Comparison of ENCODE assay signal across 33 cellular contexts in the genomic region with DNA sequence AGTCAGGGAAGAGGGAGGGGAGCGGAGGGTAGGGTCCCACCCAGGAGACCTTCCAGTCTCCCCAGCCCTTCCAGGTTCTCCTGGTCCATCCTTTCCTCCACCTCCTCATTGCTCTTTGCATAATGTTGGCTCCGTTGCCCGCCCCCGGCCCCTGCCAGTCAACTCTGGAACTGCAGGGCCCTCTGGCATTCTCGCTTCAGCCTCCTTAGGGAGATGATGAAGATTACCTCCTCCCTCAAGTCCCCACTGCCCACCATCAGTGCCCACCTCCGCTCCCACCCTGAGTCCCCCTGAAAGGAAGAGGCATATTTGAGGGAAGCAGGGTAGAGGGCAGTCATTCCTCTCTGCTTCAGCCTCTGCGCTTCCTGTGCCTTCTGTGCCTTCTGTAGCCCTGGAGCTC. TPM values are rescaled to one million over a fixed set of nuclear protein-coding genes. Genes with fewer than 3 reads are reported as not detected.
DNase-seq lines count a peak whose midpoint lies in the region; ATAC-seq and TF ChIP-seq lines count a peak whose summit lies in the region.
"Had no signal": no experiment of that assay in that cellular context is flagged by ENCODE, and none has a peak within 500 bp of the region (broad histone marks: within the 10 kb centered on the region; RNA-seq: fewer than 3 reads in every experiment).

No MANE protein-coding gene starts in this region.

- no peak overlapping the region for H3K9ac ChIP-seq in H9 (ENCODE audit: extremely low read depth, insufficient read length, low read length)

- no peaks in the 10 kb centered on the region for H3K27me3 Mint-ChIP-seq in H9 (ENCODE audit: low read depth)
- no peaks in the 10 kb centered on the region for H3K27me3 Mint-ChIP-seq in T-helper 2 cell treated with Interferon-gamma antibody and Interleukin-4, amounts not matched to agents 5 μg/mL and 100 μg/mL, for 36 hours (ENCODE audit: low read depth)
- H3K27me3 Mint-ChIP-seq: activated CD4-positive, alpha-beta T cell treated with anti-CD3 and anti-CD28 coated beads for 36 hours; activated naive CD4-positive, alpha-beta T cell treated with anti-CD3 and anti-CD28 coated beads, Interleukin-2, amount 10 ng/mL, durations not matched to agents 7 days and 5 days; activated T-helper 17 cell treated with anti-CD3 and anti-CD28 coated beads, Interleukin-2, amount 50 U/mL, for 72 hours had no signal

- no peaks in the 10 kb centered on the region for H3K79me1 ChIP-seq in H9 (ENCODE audit: insufficient read depth, low read depth, low read length, poor library complexity, severe bottlenecking)

- no peak overlapping the region for H3K4me2 ChIP-seq in H9 (ENCODE audit: insufficient read depth, insufficient read length, low read length)
- H3K4me2 ChIP-seq: PC-9 had no signal

- no peak overlapping the region for H2BK120ac ChIP-seq in H9 (ENCODE audit: low read depth, low read length, poor library complexity, severe bottlenecking)

- peaks cover 29 to 48% (median 42%) of the 10 kb centered on the region in 3 experiments for H3K36me3 Mint-ChIP-seq in H9 (ENCODE audit: insufficient read depth in 1 of 3, low read depth in 3 of 3)
- H3K36me3 Mint-ChIP-seq in T-helper 2 cell treated with Interferon-gamma antibody and Interleukin-4, amounts not matched to agents 5 μg/mL and 100 μg/mL, for 36 hours (ENCODE audit: low read depth), result no peaks in the 10 kb centered on the region

- no peak overlapping the region for H3K27ac ChIP-seq in H9 (ENCODE audit: insufficient read length, low read depth, low read length)
- H3K27ac ChIP-seq in angular gyrus (ENCODE audit: low read depth, low read length), result peak overlapping the region; percentile 49
- H3K27ac ChIP-seq in foreskin keratinocyte, result no peak overlapping the region
- peak overlapping the region; percentile 6 for H3K27ac ChIP-seq in temporal lobe (ENCODE audit: low read depth, low read length)
- H3K27ac ChIP-seq: adrenal gland, epithelial cell of prostate, neutrophil, PC-9, prostate gland, upper lobe of left lung had no signal

- no peaks in the 10 kb centered on the region for H3K79me2 ChIP-seq in H9 (ENCODE audit: insufficient read depth, low read length)

- H2BK15ac ChIP-seq in H9 (ENCODE audit: low read depth, low read length), result no peak overlapping the region

- no peaks in the 10 kb centered on the region for H3K9me3 Mint-ChIP-seq in H9
- H3K9me3 Mint-ChIP-seq in T-helper 2 cell treated with Interferon-gamma antibody and Interleukin-4, amounts not matched to agents 5 μg/mL and 100 μg/mL, for 36 hours, result no peaks in the 10 kb centered on the region
- H3K9me3 Mint-ChIP-seq: activated naive CD4-positive, alpha-beta T cell treated with anti-CD3 and anti-CD28 coated beads, Interleukin-2, amount 10 ng/mL, durations not matched to agents 7 days and 5 days; activated T-helper 17 cell treated with anti-CD3 and anti-CD28 coated beads, Interleukin-2, amount 50 U/mL, for 72 hours; CD14-positive monocyte had no signal

- no CpG with 5 or more reads among the region's 7 CpGs for WGBS in H9 (ENCODE audit: extremely low coverage, insufficient read length, low lambda C conversion rate)
- 86 to 87% methylated on average over 7 of the region's 7 CpGs for WGBS in lower leg skin, 2 donors

- H2AFZ ChIP-seq in H9 (ENCODE audit: low read length), result no peak overlapping the region
- H2AFZ ChIP-seq: PC-9 had no signal

- no peak for TF ChIP-seq POLR2A in lower leg skin (IDR thresholded peaks at IDR 0.05)

- intact Hi-C loops in lower leg skin (cut with DNase I; ENCODE audit: low total_unique reads), result no loop called here

- H4K5ac ChIP-seq in H9 (ENCODE audit: insufficient read length, low read depth, low read length), result no peak overlapping the region

- no peak overlapping the region for H2BK5ac ChIP-seq in H9 (ENCODE audit: insufficient read length, low read length)

- H4K91ac ChIP-seq in H9 (ENCODE audit: insufficient read length, low read depth, low read length), result no peak overlapping the region

- H3K23me2 ChIP-seq in H9 (ENCODE audit: insufficient read length, low read depth, low read length, poor library complexity, severe bottlenecking), result no peaks in the 10 kb centered on the region

- H3K4me1 Mint-ChIP-seq in H9, result peaks cover 32 to 62% of the 10 kb centered on the region in 2 experiments
- peaks cover 1% of the 10 kb centered on the region for H3K4me1 Mint-ChIP-seq in T-helper 2 cell treated with Interferon-gamma antibody and Interleukin-4, amounts not matched to agents 5 μg/mL and 100 μg/mL, for 36 hours (ENCODE audit: low read depth)
- H3K4me1 Mint-ChIP-seq: activated T-helper 17 cell treated with anti-CD3 and anti-CD28 coated beads, Interleukin-2, amount 50 U/mL, for 72 hours had no signal

- no peak for DNase-seq in H9
- DNase-seq in foreskin keratinocyte, result no peak
- no peak for DNase-seq in lower leg skin (ENCODE audit: low spot score in 2 of 2)
- no peak for DNase-seq in T-helper 2 cell treated with Interferon-gamma antibody and Interleukin-4, amounts not matched to agents 5 μg/mL and 100 μg/mL, for 36 hours (ENCODE audit: low spot score)
- DNase-seq in KG1 (lab: John Stamatoyannopoulos, UW), result no peak
- DNase-seq: activated CD4-positive, alpha-beta T cell treated with anti-CD3 and anti-CD28 coated beads for 36 hours; activated naive CD4-positive, alpha-beta T cell treated with anti-CD3 and anti-CD28 coated beads, Interleukin-2, amount 10 ng/mL, durations not matched to agents 7 days and 5 days; adrenal gland; Calu3; DMS79; effector CD4-positive, alpha-beta T cell; glutamatergic neuron; mesenchymal stem cell; NCI-H2029 treated with DMSO at 0.1 percent for 48 hours; NCI-H2227 treated with DMSO at 0.1 percent for 48 hours; NCI-H526 treated with DMSO at 0.1 percent for 48 hours; PC-9; Right ventricle myocardium superior; stimulated activated CD4-positive, alpha-beta T cell treated with anti-CD3 and anti-CD28 coated beads, Interleukin-4, amount 100 ng/mL, for 24 hours; T-helper 2 cell; upper lobe of left lung had no signal

- no peaks in the 10 kb centered on the region for H3K27me3 ChIP-seq in H9 (ENCODE audit: insufficient read depth, low read length)
- H3K27me3 ChIP-seq in foreskin keratinocyte, result no peaks in the 10 kb centered on the region
- H3K27me3 ChIP-seq: adrenal gland, neutrophil, upper lobe of left lung had no signal

- H3K56ac ChIP-seq in H9 (ENCODE audit: insufficient read length, low read depth, low read length), result no peak overlapping the region

- no peak overlapping the region for H2BK20ac ChIP-seq in H9 (ENCODE audit: low read depth, low read length, poor library complexity, severe bottlenecking)

- no peak overlapping the region for H3K23ac ChIP-seq in H9 (ENCODE audit: insufficient read length, low read depth, low read length)

- no peak overlapping the region for H3K4me3 Mint-ChIP-seq in H9
- H3K4me3 Mint-ChIP-seq in T-helper 2 cell treated with Interferon-gamma antibody and Interleukin-4, amounts not matched to agents 5 μg/mL and 100 μg/mL, for 36 hours, result no peak overlapping the region
- H3K4me3 Mint-ChIP-seq: activated CD4-positive, alpha-beta T cell treated with anti-CD3 and anti-CD28 coated beads for 36 hours; activated naive CD4-positive, alpha-beta T cell treated with anti-CD3 and anti-CD28 coated beads, Interleukin-2, amount 10 ng/mL, durations not matched to agents 7 days and 5 days; activated T-helper 17 cell treated with anti-CD3 and anti-CD28 coated beads, Interleukin-2, amount 50 U/mL, for 72 hours; CD14-positive monocyte had no signal

- peak overlapping the region in 1 of 3 experiments; percentile 38; a peak in 1 of 7 replicates for H3K27ac Mint-ChIP-seq in H9
- no peak overlapping the region for H3K27ac Mint-ChIP-seq in T-helper 2 cell treated with Interferon-gamma antibody and Interleukin-4, amounts not matched to agents 5 μg/mL and 100 μg/mL, for 36 hours
- H3K27ac Mint-ChIP-seq: activated CD4-positive, alpha-beta T cell treated with anti-CD3 and anti-CD28 coated beads for 36 hours; activated naive CD4-positive, alpha-beta T cell treated with anti-CD3 and anti-CD28 coated beads, Interleukin-2, amount 10 ng/mL, durations not matched to agents 7 days and 5 days had no signal

- no peak overlapping the region for H2BK12ac ChIP-seq in H9 (ENCODE audit: insufficient read length, low read depth, low read length)

- H3K18ac ChIP-seq in H9 (ENCODE audit: insufficient read length, low read depth, low read length), result no peak overlapping the region

- no peak overlapping the region for H3K4ac ChIP-seq in H9 (ENCODE audit: low read depth, low read length)

- TF ChIP-seq CTCF in H9 (conservative IDR thresholded peaks at IDR 0.05) (peak; percentile 30; the same call in 1 of the 3 replicates), foreskin keratinocyte (conservative IDR thresholded peaks at IDR 0.05) (peak; percentile 18), lower leg skin (IDR thresholded peaks at IDR 0.05) (no peak)

- no peak overlapping the region for H3T11ph ChIP-seq in H9 (ENCODE audit: low read length)

- no peak overlapping the region for H3K4me3 ChIP-seq in lower leg skin (ENCODE audit: low read depth, poor library complexity, severe bottlenecking)
- H3K4me3 ChIP-seq: adrenal gland, K562, PC-9, prostate gland, upper lobe of left lung had no signal

- ATAC-seq in foreskin keratinocyte, result no peak
- ATAC-seq: activated CD4-positive, alpha-beta T cell treated with anti-CD3 and anti-CD28 coated beads for 36 hours; activated T-helper 17 cell treated with anti-CD3 and anti-CD28 coated beads, Interleukin-2, amount 50 U/mL, for 72 hours; K562; left lobe of liver; sciatic nerve had no signal

- no peak overlapping the region for H3K14ac ChIP-seq in H9 (ENCODE audit: insufficient read depth, low read length)

- H3K9me3 ChIP-seq in H9 (ENCODE audit: control insufficient read depth, low read depth, low read length), result no peaks in the 10 kb centered on the region
- H3K9me3 ChIP-seq: adrenal gland, neutrophil, prostate gland, upper lobe of left lung had no signal

- no peaks in the 10 kb centered on the region for H4K20me1 ChIP-seq in H9 (ENCODE audit: control insufficient read depth, insufficient read depth, insufficient read length)

- no peak overlapping the region for H4K8ac ChIP-seq in H9 (replicated peaks; ENCODE audit: insufficient read length, low read depth, low read length)

- H3K4me1 ChIP-seq in H9 (ENCODE audit: insufficient read depth, low read length) (no peaks in the 10 kb centered on the region), foreskin keratinocyte (no peaks in the 10 kb centered on the region)

- no peak overlapping the region for H2AK5ac ChIP-seq in H9 (ENCODE audit: insufficient read length, low read length)

RNA-seq across cellular contexts. Expression of gene TMEM63B, which starts 8.5 kb away (rescaled TPM):
- total RNA-seq in H9 (2021), result 56.3 and 56.8 TPM in 2 replicates
- total RNA-seq in foreskin keratinocyte, result 57.0 and 57.8 TPM in 2 replicates
- polyA plus RNA-seq in foreskin keratinocyte, result 34.4 and 35.9 TPM in 2 replicates
- total RNA-seq in temporal lobe, result 37.9 TPM
- 10 to 100 TPM; 73.4 to 91.2 (median 87.7) TPM for total RNA-seq in lower leg skin

RNA-seq across cellular contexts. Expression of gene MRPL14, which starts 8.6 kb away (rescaled TPM):
- 80.1 and 80.3 TPM in 2 replicates for total RNA-seq in H9 (2021)
- total RNA-seq in foreskin keratinocyte, result 123 and 124 TPM in 2 replicates
- polyA plus RNA-seq in foreskin keratinocyte, result 183 and 189 TPM in 2 replicates
- total RNA-seq in temporal lobe, result 23.4 TPM
- 10 to 100 TPM; 45.7 to 74.3 (median 52.0) TPM for total RNA-seq in lower leg skin

RNA-seq across cellular contexts. Expression of gene CAPN11, which starts 22.7 kb away (rescaled TPM):
- total RNA-seq in H9 (2021), result 0.28 and 0.29 TPM in 2 replicates
- total RNA-seq in foreskin keratinocyte, result not detected in 2 replicates
- polyA plus RNA-seq in foreskin keratinocyte, result not detected in 2 replicates
- total RNA-seq in temporal lobe, result 0.25 TPM
- total RNA-seq in lower leg skin, result 1 to 10 TPM in 2 of 4 donors, under 1 TPM in 2; 0.72 to 1.1 (median 0.89) TPM
- total RNA-seq: Calu3, HT1080, MCF 10A, PC-9 had no signal
- polyA plus RNA-seq: CD14-positive monocyte had no signal

Comparison
In these comparisons a context has a peak if more than half of its experiments do, and no peak if none do; other contexts are left out.
1. H3K27ac ChIP-seq: peak in angular gyrus (single experiment) and temporal lobe (single experiment); none in H9 (single experiment) and foreskin keratinocyte (single experiment).
2. CTCF ChIP-seq: peak in H9 (single experiment) and foreskin keratinocyte (single experiment); none in lower leg skin (0 of 3).